Comparison of ENCODE assay signal across 8 cellular contexts in genomic region chr17:82457071-82457789, GRCh38. TPM values are rescaled to one million over a fixed set of nuclear protein-coding genes. Genes with fewer than 3 reads are reported as not detected.
DNase-seq lines count a peak whose midpoint lies in the region; ATAC-seq and TF ChIP-seq lines count a peak whose summit lies in the region.

No MANE protein-coding gene starts in this region.

- H3K27ac ChIP-seq in right atrium auricular region: peak overlapping the region; percentile 100

- H3K4me1 Mint-ChIP-seq in T-helper 2 cell treated with Interferon-gamma antibody and Interleukin-4, amounts not matched to agents 5 μg/mL and 100 μg/mL, for 36 hours (ENCODE audit: low read depth): peaks cover 24% of the 10 kb centered on the region
- peaks cover 20% of the 10 kb centered on the region for H3K4me1 Mint-ChIP-seq in activated CD8-positive, alpha-beta T cell treated with anti-CD3 and anti-CD28 coated beads for 36 hours (ENCODE audit: low read depth)
- H3K4me1 Mint-ChIP-seq in stimulated activated naive B cell treated with anti-CD40 and anti-IgM and Interleukin-4, amounts not matched to agents 10 μg/mL and 1 μg/mL and 100 μg/mL, for 72 hours: peaks cover 15 to 33% of the 10 kb centered on the region in 2 donors

- no peaks in the 10 kb centered on the region for H3K27me3 ChIP-seq in right atrium auricular region

- intact Hi-C loops in activated CD8-positive, alpha-beta T cell treated with anti-CD3 and anti-CD28 coated beads for 36 hours (cut with micrococcal nuclease): no loop called here

- H3K27ac Mint-ChIP-seq in T-helper 2 cell treated with Interferon-gamma antibody and Interleukin-4, amounts not matched to agents 5 μg/mL and 100 μg/mL, for 36 hours: peak overlapping the region; percentile 97
- peak overlapping the region; percentile 95 for H3K27ac Mint-ChIP-seq in activated CD8-positive, alpha-beta T cell treated with anti-CD3 and anti-CD28 coated beads for 36 hours
- H3K27ac Mint-ChIP-seq in stimulated activated naive B cell treated with anti-CD40 and anti-IgM and Interleukin-4, amounts not matched to agents 10 μg/mL and 1 μg/mL and 100 μg/mL, for 72 hours: peak overlapping the region; percentile 97

- H3K9me3 ChIP-seq in right atrium auricular region: no peaks in the 10 kb centered on the region

- ATAC-seq in activated CD8-positive, alpha-beta T cell treated with anti-CD3 and anti-CD28 coated beads for 36 hours: peak; percentile 2
- no peak for ATAC-seq in stimulated activated naive B cell treated with anti-CD40 and anti-IgM and Interleukin-4, amounts not matched to agents 10 μg/mL and 1 μg/mL and 100 μg/mL, for 72 hours (replicated peaks)
- no peak for ATAC-seq in HG02798 (IDR thresholded peaks at IDR 0.05; ENCODE audit: poor library complexity, unreplicated experiment)
- ATAC-seq in HG02884 (IDR thresholded peaks at IDR 0.05; ENCODE audit: unreplicated experiment): no peak

- H3K4me3 ChIP-seq in right atrium auricular region: peak overlapping the region; percentile 81 to 96

- CTCF ChIA-PET in activated CD8-positive, alpha-beta T cell treated with anti-CD3 and anti-CD28 coated beads for 36 hours (lab: Charles Lee): interaction anchor here (1.4 kb wide), 1 partner anchor 33 kb away, joined by 5 read pairs; no protein-coding TSS in a partner anchor

- POLR2A ChIA-PET in activated CD8-positive, alpha-beta T cell treated with anti-CD3 and anti-CD28 coated beads for 36 hours (lab: Charles Lee): interaction anchor here (0.8 to 3.2 kb wide), 11 partner anchors 8 to 259 kb away, joined by 3 to 27 read pairs (median 4); partner anchors contain the start of genes FN3KRP and FOXK2

- H3K4me3 Mint-ChIP-seq in T-helper 2 cell treated with Interferon-gamma antibody and Interleukin-4, amounts not matched to agents 5 μg/mL and 100 μg/mL, for 36 hours: peak overlapping the region; percentile 89
- peak overlapping the region; percentile 79 for H3K4me3 Mint-ChIP-seq in activated CD8-positive, alpha-beta T cell treated with anti-CD3 and anti-CD28 coated beads for 36 hours
- peak overlapping the region; percentile 93 to 94 for H3K4me3 Mint-ChIP-seq in stimulated activated naive B cell treated with anti-CD40 and anti-IgM and Interleukin-4, amounts not matched to agents 10 μg/mL and 1 μg/mL and 100 μg/mL, for 72 hours

- DNase-seq in T-helper 2 cell treated with Interferon-gamma antibody and Interleukin-4, amounts not matched to agents 5 μg/mL and 100 μg/mL, for 36 hours (ENCODE audit: low spot score): no peak
- DNase-seq in T-helper 2 cell: no peak
- DNase-seq in activated CD8-positive, alpha-beta T cell treated with anti-CD3 and anti-CD28 coated beads for 36 hours: peak; percentile 30
- no peak for DNase-seq in right atrium auricular region (ENCODE audit: low spot score)
- DNase-seq in stimulated activated naive B cell treated with anti-CD40 and anti-IgM and Interleukin-4, amounts not matched to agents 10 μg/mL and 1 μg/mL and 100 μg/mL, for 72 hours: no peak
- no peak for DNase-seq in NCI-H1092 treated with DMSO at 0.1 percent for 48 hours (lab: John Stamatoyannopoulos, UW)

- peaks cover 24% of the 10 kb centered on the region for H3K36me3 ChIP-seq in right atrium auricular region

- H3K36me3 Mint-ChIP-seq in T-helper 2 cell treated with Interferon-gamma antibody and Interleukin-4, amounts not matched to agents 5 μg/mL and 100 μg/mL, for 36 hours (ENCODE audit: low read depth): peaks cover 28% of the 10 kb centered on the region
- peaks cover 2% of the 10 kb centered on the region for H3K36me3 Mint-ChIP-seq in activated CD8-positive, alpha-beta T cell treated with anti-CD3 and anti-CD28 coated beads for 36 hours (ENCODE audit: low read depth)
- H3K36me3 Mint-ChIP-seq in stimulated activated naive B cell treated with anti-CD40 and anti-IgM and Interleukin-4, amounts not matched to agents 10 μg/mL and 1 μg/mL and 100 μg/mL, for 72 hours: peaks cover 9 to 10% of the 10 kb centered on the region in 2 donors

- peaks cover 0 to 32% of the 10 kb centered on the region in 2 donors for H3K4me1 ChIP-seq in right atrium auricular region

- TF ChIP-seq CTCF in activated CD8-positive, alpha-beta T cell treated with anti-CD3 and anti-CD28 coated beads for 36 hours (IDR thresholded peaks at IDR 0.05): no peak
- no peak for TF ChIP-seq CTCF in right atrium auricular region (IDR thresholded peaks at IDR 0.05)

- H3K27me3 Mint-ChIP-seq in T-helper 2 cell treated with Interferon-gamma antibody and Interleukin-4, amounts not matched to agents 5 μg/mL and 100 μg/mL, for 36 hours (ENCODE audit: low read depth): no peaks in the 10 kb centered on the region
- H3K27me3 Mint-ChIP-seq in activated CD8-positive, alpha-beta T cell treated with anti-CD3 and anti-CD28 coated beads for 36 hours: no peaks in the 10 kb centered on the region
- no peaks in the 10 kb centered on the region for H3K27me3 Mint-ChIP-seq in stimulated activated naive B cell treated with anti-CD40 and anti-IgM and Interleukin-4, amounts not matched to agents 10 μg/mL and 1 μg/mL and 100 μg/mL, for 72 hours

- H3K9me3 Mint-ChIP-seq in T-helper 2 cell treated with Interferon-gamma antibody and Interleukin-4, amounts not matched to agents 5 μg/mL and 100 μg/mL, for 36 hours: peaks cover 6% of the 10 kb centered on the region
- no peaks in the 10 kb centered on the region for H3K9me3 Mint-ChIP-seq in activated CD8-positive, alpha-beta T cell treated with anti-CD3 and anti-CD28 coated beads for 36 hours
- no peaks in the 10 kb centered on the region for H3K9me3 Mint-ChIP-seq in stimulated activated naive B cell treated with anti-CD40 and anti-IgM and Interleukin-4, amounts not matched to agents 10 μg/mL and 1 μg/mL and 100 μg/mL, for 72 hours

RNA-seq across cellular contexts. Expression of gene NARF, which starts 1.3 kb away (rescaled TPM):
- 10 to 100 TPM; 63.9 to 65.4 TPM for total RNA-seq in activated CD8-positive, alpha-beta T cell treated with anti-CD3 and anti-CD28 coated beads for 36 hours
- total RNA-seq in right atrium auricular region: 10 to 100 TPM; 51.4 to 54.8 TPM

RNA-seq across cellular contexts. Expression of gene CYBC1, which starts 6.7 kb away (rescaled TPM):
- total RNA-seq in activated CD8-positive, alpha-beta T cell treated with anti-CD3 and anti-CD28 coated beads for 36 hours: 100 to 1,000 TPM; 189 to 192 TPM
- 10 to 100 TPM; 14.9 to 34.9 TPM for total RNA-seq in right atrium auricular region

RNA-seq across cellular contexts. Expression of gene OGFOD3, which starts 38.8 kb away (rescaled TPM):
- 10 to 100 TPM; 22.0 to 25.0 TPM for total RNA-seq in activated CD8-positive, alpha-beta T cell treated with anti-CD3 and anti-CD28 coated beads for 36 hours
- 10 to 100 TPM; 26.4 to 32.4 TPM for total RNA-seq in right atrium auricular region

RNA-seq across cellular contexts. Expression of gene HEXD, which starts 39.1 kb away (rescaled TPM):
- 10 to 100 TPM; 21.8 to 21.9 TPM for total RNA-seq in activated CD8-positive, alpha-beta T cell treated with anti-CD3 and anti-CD28 coated beads for 36 hours
- total RNA-seq in right atrium auricular region: 10 to 100 TPM; 11.3 to 15.6 TPM

Comparison
In these comparisons a context has a peak if more than half of its experiments do, and no peak if none do; other contexts are left out.
1. RNA of gene CYBC1, which starts 6.7 kb away (total RNA-seq): 189 to 192 TPM in activated CD8-positive, alpha-beta T cell treated with anti-CD3 and anti-CD28 coated beads for 36 hours; 14.9 to 34.9 TPM in right atrium auricular region; every median in the first group is over 4 times any median in the second.
2. Peak in every context shown above with its lines, with median percentiles within 50 percentile points of each other: H3K27ac Mint-ChIP-seq and H3K4me3 Mint-ChIP-seq.